In the genomic region with DNA sequence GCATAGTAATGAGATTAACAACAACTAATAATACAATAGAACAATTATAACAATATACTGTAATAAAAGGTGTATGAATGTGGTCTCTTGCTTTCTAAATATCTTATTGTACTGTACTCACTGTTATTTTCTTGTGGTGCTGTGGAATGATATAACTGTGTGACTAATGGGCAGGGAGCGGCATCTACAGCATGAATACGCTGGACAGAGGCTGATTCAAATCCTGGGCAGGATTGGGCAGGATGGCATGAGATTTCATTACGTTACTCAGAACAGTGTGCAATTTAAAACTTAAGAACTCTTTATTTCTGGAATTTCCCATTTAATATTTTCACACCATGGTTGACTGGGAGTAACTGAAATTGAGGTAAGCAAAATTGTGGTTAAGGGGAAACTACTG, we compare ENCODE assay signal across 14 cellular contexts.
A peak's percentile ranks its signal among the peaks of the same experiment; 100 is the strongest.
DNase-seq lines count a peak whose midpoint lies in the region; ATAC-seq lines count a peak whose summit lies in the region.
"Had no signal": no experiment of that assay in that cellular context is flagged by ENCODE, and none has a peak within 500 bp of the region (broad histone marks: within the 10 kb centered on the region; RNA-seq: fewer than 3 reads in every experiment).

No MANE protein-coding gene starts in this region.

- peak; percentile 3 for DNase-seq in COLO829 (ENCODE audit: low spot score)
- peak; percentile 6 for DNase-seq in HS-5 (ENCODE audit: low read depth)
- peak; percentile 56 for DNase-seq in astrocyte of the hippocampus (ENCODE audit: low read depth, low spot score)
- peak; percentile 53 for DNase-seq in foreskin melanocyte
- DNase-seq in stimulated activated CD4-positive, alpha-beta T cell treated with anti-CD3 and anti-CD28 coated beads, Interleukin-2, amount 100 ng/mL, for 48 hours = no peak
- DNase-seq in NCI-H1092 treated with DMSO at 0.1 percent for 48 hours (lab: John Stamatoyannopoulos, UW) = no peak
- no peak for DNase-seq in DMS53 treated with DMSO at 0.1 percent for 48 hours (lab: John Stamatoyannopoulos, UW; ENCODE audit: unreplicated experiment)
- no peak for DNase-seq in left lobe of liver (ENCODE audit: low spot score)
- DNase-seq: C1 segment of cervical spinal cord, COR-L47, IMR-90, NCI-H146, NCI-H446, SHP77 treated with DMSO at 0.1 percent for 48 hours had no signal

- ATAC-seq in left lobe of liver = no peak

Comparison
In these comparisons a context has a peak if more than half of its experiments do, and no peak if none do; other contexts are left out.
1. DNase-seq: peak in COLO829 (single experiment), HS-5 (single experiment), astrocyte of the hippocampus (single experiment) and foreskin melanocyte (single experiment); none in stimulated activated CD4-positive, alpha-beta T cell treated with anti-CD3 and anti-CD28 coated beads, Interleukin-2, amount 100 ng/mL, for 48 hours (0 of 2), NCI-H1092 treated with DMSO at 0.1 percent for 48 hours (single experiment), DMS53 treated with DMSO at 0.1 percent for 48 hours (single experiment) and left lobe of liver (single experiment).